13 cellular contexts compared by ENCODE assay signal in the genomic region with DNA sequence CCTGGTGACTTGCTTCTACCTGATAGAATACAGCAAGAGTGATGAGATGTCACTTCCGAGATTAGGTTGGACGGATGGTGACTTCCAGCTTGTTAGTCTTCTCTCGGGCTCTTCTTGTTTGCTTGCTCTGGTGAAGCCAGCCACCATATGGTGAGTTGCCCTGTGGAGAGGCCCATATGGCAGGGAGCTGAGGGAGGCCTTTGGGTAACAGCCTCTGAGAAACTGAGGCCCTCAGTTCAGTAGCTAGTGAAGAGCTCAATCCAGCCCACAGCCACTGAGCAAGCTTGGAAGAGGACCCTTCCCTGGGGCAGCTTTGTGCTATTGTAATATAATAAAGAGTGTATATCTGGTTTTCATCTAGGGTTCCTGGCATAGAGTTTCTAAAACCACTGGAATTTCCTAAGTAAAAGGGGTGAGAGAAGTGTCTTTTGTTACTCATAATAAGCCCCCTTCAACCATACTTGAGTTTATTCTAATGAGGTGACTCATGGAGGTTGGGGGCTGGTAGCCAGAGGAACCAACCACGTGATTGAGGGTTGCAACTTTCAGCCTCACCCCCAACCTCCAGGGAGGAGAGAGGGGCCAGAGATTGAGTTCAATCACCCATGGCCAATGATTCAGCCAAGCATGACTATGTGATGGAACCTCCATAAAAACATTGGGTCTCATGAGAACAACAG. TPM values are rescaled to one million over a fixed set of nuclear protein-coding genes. Genes with fewer than 3 reads are reported as not detected.
DNase-seq lines count a peak whose midpoint lies in the region; ATAC-seq, FAIRE-seq and TF ChIP-seq lines count a peak whose summit lies in the region.
"Had no signal": no experiment of that assay in that cellular context is flagged by ENCODE, and none has a peak within 500 bp of the region (broad histone marks: within the 10 kb centered on the region; RNA-seq: fewer than 3 reads in every experiment).

No MANE protein-coding gene starts in this region.

- POLR2A ChIA-PET in H1 (lab: Charles Lee; ENCODE audit: partially characterized antibody): interaction anchor here (1.2 kb wide), 1 partner anchor 28 kb away, joined by 3 read pairs; no protein-coding TSS in a partner anchor

- H3K4me1 ChIP-seq in H1 (replicated peaks in 1 of 4; ENCODE audit: control insufficient read depth in 3 of 4, insufficient read depth in 4 of 4, low read length in 3 of 4) (peaks cover 0 to 11% (median 2%) of the 10 kb centered on the region in 4 experiments; a peak in 4 of 7 replicates), skeletal muscle tissue (ENCODE audit: control insufficient read depth in 3 of 3, insufficient read depth in 3 of 3, low read length in 3 of 3) (peaks cover 0 to 10% (median 7%) of the 10 kb centered on the region in 3 donors)

- no peak overlapping the region for H4K5ac ChIP-seq in H1 (ENCODE audit: insufficient read length, low read depth, low read length)

- peak overlapping the region; percentile 95; the same call in 1 of the 2 replicates for H2BK15ac ChIP-seq in H1 (ENCODE audit: low read length)

- H3K27ac ChIP-seq in H1 (ENCODE audit: low read depth, low read length) (no peak overlapping the region), skeletal muscle tissue (ENCODE audit: low read depth, low read length) (peak overlapping the region; percentile 40)
- H3K27ac ChIP-seq: epithelial cell of prostate had no signal

- H3K23me2 ChIP-seq in H1 (ENCODE audit: low read depth, low read length): no peaks in the 10 kb centered on the region

- H3K27me3 ChIP-seq in H1 (replicated peaks in 1 of 4; ENCODE audit: control insufficient read depth in 3 of 4, extremely low read depth in 1 of 4, insufficient read depth in 3 of 4, low read length in 3 of 4): peaks cover 0 to 3% (median 0%) of the 10 kb centered on the region in 4 experiments; a peak in 1 of 7 replicates
- H3K27me3 ChIP-seq in skeletal muscle tissue (ENCODE audit: control insufficient read depth in 3 of 3, insufficient read depth in 3 of 3, low read length in 3 of 3): peaks cover 10 to 26% (median 12%) of the 10 kb centered on the region in 3 donors

- ATAC-seq in activated CD4-positive, CD25-positive, alpha-beta regulatory T cell treated with anti-CD3 and anti-CD28 coated beads, Interleukin-2, amount 50 U/mL, for 24 hours: peak; percentile 51 to 55
- ATAC-seq: Panc1 had no signal

- H3K9me3 ChIP-seq in H1 (ENCODE audit: insufficient read depth in 2 of 2, low read depth in 1 of 2, low read length in 1 of 2) (no peaks in the 10 kb centered on the region), skeletal muscle tissue (ENCODE audit: control insufficient read depth in 3 of 3, low read length in 3 of 3) (no peaks in the 10 kb centered on the region)

- H3K4me3 ChIP-seq in H1 (ENCODE audit: extremely low read depth in 1 of 4, insufficient read depth in 2 of 4, low read depth in 3 of 4, low read length in 4 of 4) (no peak overlapping the region), skeletal muscle tissue (ENCODE audit: low read length in 3 of 3) (no peak overlapping the region)

- H3K18ac ChIP-seq in H1 (ENCODE audit: extremely low read depth, low read length): no peak overlapping the region; the same call in none of the 2 replicates

- H2BK120ac ChIP-seq in H1 (replicated peaks; ENCODE audit: low read depth, low read length): no peak overlapping the region

- no peak overlapping the region for H3K56ac ChIP-seq in H1 (replicated peaks; ENCODE audit: insufficient read length, low read depth, low read length)

- no peak overlapping the region for H3K14ac ChIP-seq in H1 (ENCODE audit: insufficient read length)

- H4K91ac ChIP-seq in H1 (replicated peaks; ENCODE audit: insufficient read length, low read length): no peak overlapping the region

- no peak for TF ChIP-seq POLR2A in H1 (IDR thresholded peaks at IDR 0.05; ENCODE audit: control extremely low read depth in 1 of 2, low read depth in 2 of 2, low read length in 2 of 2)

- CTCF ChIA-PET in H1 (lab: Charles Lee; ENCODE audit: partially characterized antibody): interaction anchor here (1.7 to 2.3 kb wide), 3 partner anchors 13 to 85 kb away, joined by 5 to 11 read pairs (median 8); a partner anchor contains a TSS

- 79% methylated on average over 4 of the region's 4 CpGs; no CpG with 5 or more reads in 1 of the 2 experiments for WGBS in H1 (ENCODE audit: extremely low coverage in 1 of 2, insufficient coverage in 1 of 2, insufficient read length in 1 of 2, insufficient replicate concordance in 2 of 2, low coverage in 1 of 2, low lambda C conversion rate in 2 of 2, missing lambda C conversion rate in 1 of 2), 2 experiments

- no peaks in the 10 kb centered on the region for H3K79me1 ChIP-seq in H1 (ENCODE audit: low read depth, low read length)

- TF ChIP-seq EP300 in H1 (IDR thresholded peaks at IDR 0.05; ENCODE audit: borderline replicate concordance in 1 of 2, low read depth in 2 of 2, low read length in 2 of 2): no peak

- no peak overlapping the region for H2BK20ac ChIP-seq in H1 (ENCODE audit: low read length)

- no peak for DNase-seq in activated CD4-positive, CD25-positive, alpha-beta regulatory T cell (lab: John Stamatoyannopoulos, UW)
- DNase-seq in M059J (ENCODE audit: low read depth) (peak; percentile 87), H1 (ENCODE audit: low read depth in 1 of 2, low spot score in 2 of 2) (no peak), ecto neural progenitor cell (ENCODE audit: low spot score) (no peak)
- no peak for DNase-seq in effector CD4-positive, alpha-beta T cell
- DNase-seq in central memory CD4-positive, alpha-beta T cell: no peak
- DNase-seq: AML-193; H7; stimulated activated CD4-positive, alpha-beta T cell treated with anti-CD3 and anti-CD28 coated beads, Interleukin-4, amount 100 ng/mL, for 4 hours had no signal

- no peak overlapping the region for H3K4ac ChIP-seq in H1 (replicated peaks; ENCODE audit: insufficient read length, low read depth, low read length)

- no peaks in the 10 kb centered on the region for H4K20me1 ChIP-seq in H1 (replicated peaks in 1 of 2; ENCODE audit: control insufficient read depth in 1 of 2, insufficient read depth in 2 of 2, low read length in 2 of 2)

- no peaks in the 10 kb centered on the region for H3K79me2 ChIP-seq in H1 (ENCODE audit: control insufficient read depth in 1 of 2, insufficient read depth in 2 of 2, low read length in 2 of 2)

- 0 out of 2 replicates have a peak overlapping the region, but pooled peaks have one; percentile 86 for H2AK5ac ChIP-seq in H1 (ENCODE audit: low read depth, low read length)

- no peak overlapping the region for H3K4me2 ChIP-seq in H1 (ENCODE audit: insufficient read depth in 1 of 2, low read depth in 2 of 2, low read length in 2 of 2)

- H2BK12ac ChIP-seq in H1 (ENCODE audit: low read depth, low read length): peak overlapping the region; percentile 95

- H3K36me3 ChIP-seq in H1 (ENCODE audit: control insufficient read depth in 2 of 4, insufficient read depth in 4 of 4, low read length in 3 of 4) (no peaks in the 10 kb centered on the region), skeletal muscle tissue (ENCODE audit: control insufficient read depth in 3 of 3, insufficient read depth in 3 of 3, low read length in 3 of 3) (no peaks in the 10 kb centered on the region)

- H2BK5ac ChIP-seq in H1 (ENCODE audit: low read depth, low read length): peak overlapping the region; percentile 73; the same call in 1 of the 2 replicates

- no peak for TF ChIP-seq CTCF in H1 (IDR thresholded peaks at IDR 0.05; ENCODE audit: control extremely low read depth in 1 of 3, insufficient read depth in 1 of 3, low read depth in 1 of 3, low read length in 3 of 3)

- H2AFZ ChIP-seq in H1 (ENCODE audit: low read length): no peak overlapping the region

- TF ChIP-seq RAD21 in H1 (IDR thresholded peaks at IDR 0.05 in 1 of 2, conservative IDR thresholded peaks at IDR 0.05 in 1 of 2; ENCODE audit: low read depth in 2 of 2, low read length in 2 of 2): no peak

- H3K9ac ChIP-seq in H1 (replicated peaks in 1 of 4; ENCODE audit: extremely low read depth in 1 of 4, low read depth in 3 of 4, low read length in 3 of 4) (no peak overlapping the region), skeletal muscle tissue (ENCODE audit: low read depth in 1 of 3, low read length in 3 of 3) (no peak overlapping the region)

- H4K8ac ChIP-seq in H1 (ENCODE audit: extremely low read depth, insufficient read depth, low read length): no peak overlapping the region

- H3K23ac ChIP-seq in H1 (ENCODE audit: insufficient read length): no peak overlapping the region

- FAIRE-seq in H1 (lab: Jason Lieb, UNC): no peak

RNA-seq across cellular contexts. Expression of a gene that starts 8.0 kb away (rescaled TPM):
- 3.0 and 4.0 TPM in 2 replicates for total RNA-seq in M059J (2014; rRNA removed; shearing (Covaris generic))
- total RNA-seq in H1 (2021; fragmentation: NEBNext Ultra II Directional; extraction: Animal tissue kit (Norgen Biotek cat#: 25700)): 16.3 and 18.6 TPM in 2 replicates
- 9.7 and 16.8 TPM in 2 replicates for polyA plus RNA-seq in H1 (2011; rRNA removed)
- 10.5 TPM for polyA plus RNA-seq in H1 (2011; cell fraction: cytosol; rRNA removed)
- polyA plus RNA-seq in H1 (2011; cell fraction: nucleus; rRNA removed): 68.1 TPM
- polyA plus RNA-seq in H1 (2012, experiment 1 of 2): 9.3 to 14.4 TPM (median 12.9 TPM) in 4 replicates
- polyA plus RNA-seq in H1 (2012, experiment 2 of 2): 9.0 TPM
- 15.5 TPM for polyA plus RNA-seq in H1 (2013, experiment 1 of 2)
- polyA plus RNA-seq in H1 (2013, experiment 2 of 2): 14.1 TPM
- polyA minus RNA-seq in H1 (2011; rRNA and poly(A)+ RNA removed): 12.6 and 14.2 TPM in 2 replicates
- polyA minus RNA-seq in H1 (2011; cell fraction: cytosol; rRNA and poly(A)+ RNA removed): 8.7 TPM
- 23.8 TPM for polyA minus RNA-seq in H1 (2011; cell fraction: nucleus; rRNA and poly(A)+ RNA removed)
- 6.8 TPM for total RNA-seq in skeletal muscle tissue

RNA-seq across cellular contexts. Expression of a gene that starts 27.7 kb away (rescaled TPM):
- total RNA-seq in M059J (2014; rRNA removed; shearing (Covaris generic)): 0.25 TPM in 1 of 2 replicates, not detected in the other
- 11.0 and 11.9 TPM in 2 replicates for total RNA-seq in H1 (2021; fragmentation: NEBNext Ultra II Directional; extraction: Animal tissue kit (Norgen Biotek cat#: 25700))
- polyA plus RNA-seq in H1 (2011; rRNA removed): 7.5 and 12.2 TPM in 2 replicates
- polyA plus RNA-seq in H1 (2011; cell fraction: cytosol; rRNA removed): 7.1 TPM
- 7.9 TPM for polyA plus RNA-seq in H1 (2011; cell fraction: nucleus; rRNA removed)
- 6.8 to 11.3 TPM (median 8.2 TPM) in 4 replicates for polyA plus RNA-seq in H1 (2012, experiment 1 of 2)
- polyA plus RNA-seq in H1 (2012, experiment 2 of 2): 13.9 TPM
- polyA plus RNA-seq in H1 (2013, experiment 1 of 2): 11.8 TPM
- 12.8 TPM for polyA plus RNA-seq in H1 (2013, experiment 2 of 2)
- polyA minus RNA-seq in H1 (2011; rRNA and poly(A)+ RNA removed): 4.3 and 5.4 TPM in 2 replicates
- 6.4 TPM for polyA minus RNA-seq in H1 (2011; cell fraction: cytosol; rRNA and poly(A)+ RNA removed)
- 7.7 TPM for polyA minus RNA-seq in H1 (2011; cell fraction: nucleus; rRNA and poly(A)+ RNA removed)
- 16.7 TPM for total RNA-seq in skeletal muscle tissue

RNA-seq across cellular contexts. Expression of a gene that starts 59.9 kb away (rescaled TPM):
- not detected in 2 replicates for total RNA-seq in M059J (2014; rRNA removed; shearing (Covaris generic))
- total RNA-seq in H1 (2021; fragmentation: NEBNext Ultra II Directional; extraction: Animal tissue kit (Norgen Biotek cat#: 25700)): not detected in 2 replicates
- polyA plus RNA-seq in H1 (2011; rRNA removed): not detected in 2 replicates
- polyA plus RNA-seq in H1 (2011; cell fraction: cytosol; rRNA removed): not detected
- polyA plus RNA-seq in H1 (2011; cell fraction: nucleus; rRNA removed): not detected
- not detected in 4 replicates for polyA plus RNA-seq in H1 (2012, experiment 1 of 2)
- not detected for polyA plus RNA-seq in H1 (2012, experiment 2 of 2)
- polyA plus RNA-seq in H1 (2013, experiment 1 of 2): not detected
- not detected for polyA plus RNA-seq in H1 (2013, experiment 2 of 2)
- polyA minus RNA-seq in H1 (2011; rRNA and poly(A)+ RNA removed): 0.24 TPM in 1 of 2 replicates, not detected in the other
- not detected for polyA minus RNA-seq in H1 (2011; cell fraction: cytosol; rRNA and poly(A)+ RNA removed)
- polyA minus RNA-seq in H1 (2011; cell fraction: nucleus; rRNA and poly(A)+ RNA removed): not detected
- total RNA-seq in skeletal muscle tissue: not detected
- total RNA-seq: H7 had no signal
